22 cellular contexts compared by ENCODE assay signal in genomic region chr1:87560137-87560536, GRCh38.
"Had no signal": no experiment of that assay in that cellular context is flagged by ENCODE, and none has a peak within 500 bp of the region (broad histone marks: within the 10 kb centered on the region; RNA-seq: fewer than 3 reads in every experiment).

No MANE protein-coding gene starts in this region.

- H3K27me3 ChIP-seq: MG63, SJSA1 had no signal

- H3K27me3 Mint-ChIP-seq: T-helper 17 cell had no signal

- H3K4me1 Mint-ChIP-seq: T-helper 17 cell had no signal

- ATAC-seq: T-helper 17 cell had no signal

- DNase-seq: Karpas-422; KG1; MG63; NCI-H1092; NCI-H1436 treated with DMSO at 0.1 percent for 48 hours; NCI-H1694; NCI-H187 treated with DMSO at 0.1 percent for 48 hours; NCI-H2029 treated with DMSO at 0.1 percent for 48 hours; NCI-H2171 treated with DMSO at 0.1 percent for 48 hours; NCI-H345; NCI-H510A treated with DMSO at 0.1 percent for 48 hours; NCI-H526; NCI-H748 treated with DMSO at 0.1 percent for 48 hours; NK-92 treated with Interleukin-12 subunit alpha and Interleukin-12 subunit beta, amount 100 ng/mL, for 24 hours; Right ventricle myocardium superior; RPMI8226; SIG-M5; T-helper 1 cell; T-helper 17 cell had no signal

- H3K9me3 ChIP-seq: MG63 had no signal

- H3K4me1 ChIP-seq: SJSA1 had no signal

- H3K27ac ChIP-seq: HL-60, SJSA1, SK-N-MC had no signal

- H3K36me3 ChIP-seq: MG63, SJSA1 had no signal

- H3K4me3 Mint-ChIP-seq: T-helper 17 cell had no signal

- H3K4me3 ChIP-seq: MG63, SJSA1, SK-N-MC had no signal

- H3K27ac Mint-ChIP-seq: T-helper 17 cell had no signal
